In the genomic region with DNA sequence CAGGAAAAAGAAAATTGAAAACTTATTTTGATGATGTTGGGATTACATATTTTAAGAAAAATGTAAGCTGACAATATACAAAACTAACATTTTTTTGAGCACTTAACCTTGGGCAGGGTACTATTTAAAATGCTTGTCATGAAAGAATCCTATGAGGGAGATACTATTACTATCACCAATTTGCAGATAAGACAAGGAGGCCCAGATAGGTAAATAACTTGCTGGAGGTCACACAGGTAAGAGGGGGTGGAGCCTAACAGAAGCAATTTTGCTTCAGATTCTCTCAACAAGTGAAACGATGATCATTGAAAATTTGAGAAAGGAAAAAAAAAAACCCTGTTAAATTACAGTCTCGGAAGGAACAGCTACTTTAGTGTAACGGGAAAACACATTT, we compare ENCODE assay signal across 9 cellular contexts. TPM values are rescaled to one million over a fixed set of nuclear protein-coding genes. Genes with fewer than 3 reads are reported as not detected.
DNase-seq lines count a peak whose midpoint lies in the region; ATAC-seq, FAIRE-seq and TF ChIP-seq lines count a peak whose summit lies in the region.
"Had no signal": no experiment of that assay in that cellular context is flagged by ENCODE, and none has a peak within 500 bp of the region (broad histone marks: within the 10 kb centered on the region; RNA-seq: fewer than 3 reads in every experiment).

No MANE protein-coding gene starts in this region.

- H3K4me1 ChIP-seq in heart right ventricle (peaks cover 0 to 34% (median 29%) of the 10 kb centered on the region in 9 donors), right atrium auricular region (peaks cover 0 to 31% of the 10 kb centered on the region in 2 donors), keratinocyte (ENCODE audit: control insufficient read depth, extremely low read depth, insufficient read depth, low read length) (peaks cover 16% of the 10 kb centered on the region)

- dilution Hi-C loops in keratinocyte (cut with MboI; ENCODE audit: extremely low pct_ligation_motif_present, low sequenced_read_pairs): no loop called here

- H3K27me3 Mint-ChIP-seq in activated naive CD8-positive, alpha-beta T cell: no peaks in the 10 kb centered on the region
- no peaks in the 10 kb centered on the region for H3K27me3 Mint-ChIP-seq in type B pancreatic cell

- H3K4me3 ChIP-seq in heart right ventricle: peak overlapping the region in 6 of 10 donors; percentile 73 to 80 (median 76)
- H3K4me3 ChIP-seq in right atrium auricular region: no peak overlapping the region
- H3K4me3 ChIP-seq in keratinocyte (ENCODE audit: control insufficient read depth in 2 of 3, extremely low read depth in 1 of 3, insufficient read depth in 2 of 3, low read depth in 1 of 3, low read length in 3 of 3): peak overlapping the region; percentile 75 to 97 (median 81)

- no peak for FAIRE-seq in keratinocyte (lab: Jason Lieb, UNC)
- FAIRE-seq: RCC 7860 had no signal

- DNase-seq in heart right ventricle: no peak
- DNase-seq in right atrium auricular region (ENCODE audit: low spot score): no peak
- DNase-seq in keratinocyte (ENCODE audit: low read depth, low spot score): no peak
- DNase-seq in type B pancreatic cell (ENCODE audit: extremely low spot score, unreplicated experiment): no peak
- no peak for DNase-seq in activated effector memory CD4-positive, alpha-beta T cell treated with anti-CD3 and anti-CD28 coated beads, Interleukin-2, amount 50 U/mL, for 16 hours

- ATAC-seq in heart right ventricle (no peak), HG02884 (IDR thresholded peaks at IDR 0.05; ENCODE audit: unreplicated experiment) (no peak), HG02678 (IDR thresholded peaks at IDR 0.05; ENCODE audit: unreplicated experiment) (no peak)

- H3K27me3 ChIP-seq in heart right ventricle: no peaks in the 10 kb centered on the region
- no peaks in the 10 kb centered on the region for H3K27me3 ChIP-seq in right atrium auricular region
- no peaks in the 10 kb centered on the region for H3K27me3 ChIP-seq in keratinocyte (ENCODE audit: control insufficient read depth, extremely low read depth, insufficient read depth, low read length)

- peak overlapping the region; percentile 99 for H3K4me3 Mint-ChIP-seq in activated naive CD8-positive, alpha-beta T cell
- H3K4me3 Mint-ChIP-seq in type B pancreatic cell: peak overlapping the region; percentile 97

- peak overlapping the region in 6 of 10 donors; percentile 83 to 100 (median 99) for H3K27ac ChIP-seq in heart right ventricle
- H3K27ac ChIP-seq in right atrium auricular region: peak overlapping the region in 1 of 2 donors; percentile 99
- H3K27ac ChIP-seq in keratinocyte (ENCODE audit: control insufficient read depth, insufficient read depth, low read length): no peak overlapping the region

- peaks cover 16% of the 10 kb centered on the region for H3K36me3 Mint-ChIP-seq in activated naive CD8-positive, alpha-beta T cell
- peaks cover 29% of the 10 kb centered on the region for H3K36me3 Mint-ChIP-seq in type B pancreatic cell

- WGBS in heart right ventricle, 2 donors: 84 to 85% methylated on average over 3 of the region's 3 CpGs

- peaks cover 36% of the 10 kb centered on the region for H3K4me1 Mint-ChIP-seq in activated naive CD8-positive, alpha-beta T cell (ENCODE audit: low read depth)
- peaks cover 14% of the 10 kb centered on the region for H3K4me1 Mint-ChIP-seq in type B pancreatic cell (ENCODE audit: unreplicated experiment)

- no peak for TF ChIP-seq CTCF in heart right ventricle (IDR thresholded peaks at IDR 0.05)
- no peak for TF ChIP-seq CTCF in right atrium auricular region (IDR thresholded peaks at IDR 0.05)
- TF ChIP-seq CTCF in keratinocyte (optimal IDR thresholded peaks at IDR 0.05 in 1 of 3, IDR thresholded peaks at IDR 0.05 in 1 of 3, conservative IDR thresholded peaks at IDR 0.05 in 1 of 3; ENCODE audit: extremely low read depth in 1 of 3, insufficient read depth in 2 of 3, low read length in 3 of 3): no peak
- no peak for TF ChIP-seq CTCF in type B pancreatic cell (conservative IDR thresholded peaks at IDR 0.05)

- H3K9me3 Mint-ChIP-seq in activated naive CD8-positive, alpha-beta T cell (ENCODE audit: low read depth): no peaks in the 10 kb centered on the region
- H3K9me3 Mint-ChIP-seq in type B pancreatic cell: no peaks in the 10 kb centered on the region

- H3K9me1 ChIP-seq in keratinocyte (ENCODE audit: control insufficient read depth, extremely low read depth, insufficient read depth, low read length): no peaks in the 10 kb centered on the region

- H2AFZ ChIP-seq in keratinocyte (ENCODE audit: control insufficient read depth, low read length): no peak overlapping the region

- H3K9ac ChIP-seq in keratinocyte (ENCODE audit: control insufficient read depth, extremely low read depth, insufficient read depth, low read length): peak overlapping the region; percentile 98

- peak overlapping the region; percentile 89 for H3K4me2 ChIP-seq in keratinocyte (ENCODE audit: control insufficient read depth, extremely low read depth, insufficient read depth, low read depth, low read length)

- H3K9me3 ChIP-seq in heart right ventricle (no peaks in the 10 kb centered on the region), right atrium auricular region (no peaks in the 10 kb centered on the region), keratinocyte (ENCODE audit: control insufficient read depth, low read depth, low read length) (no peaks in the 10 kb centered on the region)

- H3K27ac Mint-ChIP-seq in activated naive CD8-positive, alpha-beta T cell: peak overlapping the region; percentile 96
- peak overlapping the region; percentile 100 for H3K27ac Mint-ChIP-seq in type B pancreatic cell

- H3K36me3 ChIP-seq in heart right ventricle (peaks cover 0 to 36% (median 28%) of the 10 kb centered on the region in 9 donors), right atrium auricular region (peaks cover 35% of the 10 kb centered on the region), keratinocyte (ENCODE audit: control insufficient read depth in 2 of 2, extremely low read depth in 1 of 2, insufficient read depth in 2 of 2, low read length in 2 of 2) (peaks cover 11 to 12% of the 10 kb centered on the region in 2 experiments)

- peaks cover 7% of the 10 kb centered on the region for H4K20me1 ChIP-seq in keratinocyte (ENCODE audit: control insufficient read depth, extremely low read depth, insufficient read depth, low read length)

- intact Hi-C loops in heart right ventricle (cut with DNase I): loop anchor here in 3 of 10 donors (5.0 kb wide), 2 partner anchors 47 to 63 kb away; partner anchors contain the start of genes DONSON (in 2 of the 3) and TMEM50B (in 1 of the 3)

- peaks cover 83% of the 10 kb centered on the region for H3K79me2 ChIP-seq in keratinocyte (ENCODE audit: control insufficient read depth, insufficient read depth, low read length)

RNA-seq across cellular contexts. Expression of gene GART, which starts 1.2 kb away (rescaled TPM):
- 10 to 100 TPM; 30.7 to 52.6 (median 46.3) TPM for total RNA-seq in heart right ventricle
- polyA plus RNA-seq in heart right ventricle: 10 to 100 TPM; 11.3 to 26.0 TPM
- total RNA-seq in right atrium auricular region: 10 to 100 TPM; 29.7 to 32.5 TPM
- 26.8 to 50.3 TPM (median 31.1 TPM) in 3 replicates for polyA plus RNA-seq in keratinocyte
- polyA plus RNA-seq in keratinocyte (2011; ENCODE audit: low read depth): 52.1 TPM
- polyA plus RNA-seq in keratinocyte (2011; cell fraction: cytosol; rRNA removed): 27.2 and 38.9 TPM in 2 replicates
- 52.5 and 54.9 TPM in 2 replicates for polyA plus RNA-seq in keratinocyte (2011; cell fraction: nucleus; rRNA removed)
- polyA plus RNA-seq in keratinocyte (2012; ENCODE audit: low replicate concordance): 46.1 and 81.1 TPM in 2 replicates
- 18.9 to 50.7 TPM (median 31.3 TPM) in 3 replicates for polyA minus RNA-seq in keratinocyte
- 17.6 TPM for polyA minus RNA-seq in keratinocyte (2011; cell fraction: cytosol; rRNA and poly(A)+ RNA removed)
- 32.1 and 57.4 TPM in 2 replicates for polyA minus RNA-seq in keratinocyte (2011; cell fraction: nucleus; rRNA and poly(A)+ RNA removed)
- 63.6 and 107 TPM in 2 replicates for total RNA-seq in type B pancreatic cell (ENCODE audit: low replicate concordance)

RNA-seq across cellular contexts. Expression of gene SON, which starts 2.1 kb away (rescaled TPM):
- 100 to 1,000 TPM; 137 to 176 (median 156) TPM for total RNA-seq in heart right ventricle
- 100 to 1,000 TPM in 1 of 2 donors, 10 to 100 TPM in 1; 53.6 to 235 TPM for polyA plus RNA-seq in heart right ventricle
- 100 to 1,000 TPM; 105 to 189 TPM for total RNA-seq in right atrium auricular region
- polyA plus RNA-seq in keratinocyte: 67.9 to 104 TPM (median 96.0 TPM) in 3 replicates
- polyA plus RNA-seq in keratinocyte (2011; ENCODE audit: low read depth): 274 TPM
- polyA plus RNA-seq in keratinocyte (2011; cell fraction: cytosol; rRNA removed): 15.4 and 24.6 TPM in 2 replicates
- polyA plus RNA-seq in keratinocyte (2011; cell fraction: nucleus; rRNA removed): 277 and 391 TPM in 2 replicates
- 149 and 192 TPM in 2 replicates for polyA plus RNA-seq in keratinocyte (2012; ENCODE audit: low replicate concordance)
- polyA minus RNA-seq in keratinocyte: 174 to 262 TPM (median 212 TPM) in 3 replicates
- polyA minus RNA-seq in keratinocyte (2011; cell fraction: cytosol; rRNA and poly(A)+ RNA removed): 32.8 TPM
- polyA minus RNA-seq in keratinocyte (2011; cell fraction: nucleus; rRNA and poly(A)+ RNA removed): 292 and 449 TPM in 2 replicates
- 310 and 329 TPM in 2 replicates for total RNA-seq in type B pancreatic cell (ENCODE audit: low replicate concordance)

RNA-seq across cellular contexts. Expression of gene DONSON, which starts 47.8 kb away (rescaled TPM):
- 1 to 10 TPM; 3.3 to 6.9 (median 5.5) TPM for total RNA-seq in heart right ventricle
- 10 to 100 TPM; 13.2 to 17.9 TPM for polyA plus RNA-seq in heart right ventricle
- 1 to 10 TPM; 3.3 to 3.5 TPM for total RNA-seq in right atrium auricular region
- 9.9 to 17.0 TPM (median 12.7 TPM) in 3 replicates for polyA plus RNA-seq in keratinocyte
- 3.9 TPM for polyA plus RNA-seq in keratinocyte (2011; ENCODE audit: low read depth)
- 6.1 and 10.4 TPM in 2 replicates for polyA plus RNA-seq in keratinocyte (2011; cell fraction: cytosol; rRNA removed)
- polyA plus RNA-seq in keratinocyte (2011; cell fraction: nucleus; rRNA removed): 19.5 and 20.7 TPM in 2 replicates
- 10.5 and 12.4 TPM in 2 replicates for polyA plus RNA-seq in keratinocyte (2012; ENCODE audit: low replicate concordance)
- 2.8 to 11.2 TPM (median 4.1 TPM) in 3 replicates for polyA minus RNA-seq in keratinocyte
- polyA minus RNA-seq in keratinocyte (2011; cell fraction: cytosol; rRNA and poly(A)+ RNA removed): 6.9 TPM
- polyA minus RNA-seq in keratinocyte (2011; cell fraction: nucleus; rRNA and poly(A)+ RNA removed): 3.5 and 7.4 TPM in 2 replicates
- total RNA-seq in type B pancreatic cell (ENCODE audit: low replicate concordance): 17.3 and 27.4 TPM in 2 replicates

RNA-seq across cellular contexts. Expression of gene DNAJC28, which starts 49.2 kb away (rescaled TPM):
- total RNA-seq in heart right ventricle: 10 to 100 TPM in 1 of 10 donors, 1 to 10 TPM in 9; 4.5 to 10.1 (median 6.9) TPM
- 1 to 10 TPM; 2.2 to 4.2 TPM for polyA plus RNA-seq in heart right ventricle
- 1 to 10 TPM; 3.0 to 4.5 TPM for total RNA-seq in right atrium auricular region
- polyA plus RNA-seq in keratinocyte: 0.91 to 1.4 TPM (median 1.1 TPM) in 3 replicates
- polyA plus RNA-seq in keratinocyte (2011; ENCODE audit: low read depth): 2.2 TPM
- polyA plus RNA-seq in keratinocyte (2011; cell fraction: cytosol; rRNA removed): 0.74 and 1.2 TPM in 2 replicates
- 1.1 and 1.7 TPM in 2 replicates for polyA plus RNA-seq in keratinocyte (2011; cell fraction: nucleus; rRNA removed)
- 0.63 and 0.79 TPM in 2 replicates for polyA plus RNA-seq in keratinocyte (2012; ENCODE audit: low replicate concordance)
- polyA minus RNA-seq in keratinocyte: 0.30 to 1.1 TPM in 2 of 3 replicates, not detected in the other
- 0.77 TPM for polyA minus RNA-seq in keratinocyte (2011; cell fraction: cytosol; rRNA and poly(A)+ RNA removed)
- not detected in 2 replicates for polyA minus RNA-seq in keratinocyte (2011; cell fraction: nucleus; rRNA and poly(A)+ RNA removed)
- 2.3 and 3.0 TPM in 2 replicates for total RNA-seq in type B pancreatic cell (ENCODE audit: low replicate concordance)

Comparison
In these comparisons a context has a peak if more than half of its experiments do, and no peak if none do; other contexts are left out.
1. H3K4me3 ChIP-seq: peak in heart right ventricle (6 of 10) and keratinocyte (3 of 3); none in right atrium auricular region (0 of 2).